Comparison of ENCODE assay signal across 26 cellular contexts in genomic region chr6:122141246-122141645, GRCh38.
"Had no signal": no experiment of that assay in that cellular context is flagged by ENCODE, and none has a peak within 500 bp of the region (broad histone marks: within the 10 kb centered on the region; RNA-seq: fewer than 3 reads in every experiment).

No MANE protein-coding gene starts in this region.

- H3K27ac ChIP-seq: stomach, suprapubic skin, testis, thoracic aorta, thyroid gland, tibial artery, tibial nerve, transverse colon, upper lobe of left lung, upper lobe of right lung, uterus, vagina had no signal

- H3K9me3 ChIP-seq: stomach, suprapubic skin, testis, thoracic aorta, thyroid gland, tibial artery, tibial nerve, transverse colon, upper lobe of left lung, upper lobe of right lung, uterus, vagina had no signal

- H3K4me3 ChIP-seq: stomach, suprapubic skin, testis, thoracic aorta, thyroid gland, tibial artery, tibial nerve, transverse colon, upper lobe of left lung, upper lobe of right lung, uterus, vagina had no signal

- H3K4me1 ChIP-seq: stomach, suprapubic skin, testis, thyroid gland, tibial artery, tibial nerve, transverse colon, upper lobe of left lung, upper lobe of right lung, uterus had no signal

- DNase-seq: stimulated activated CD4-positive, alpha-beta T cell treated with anti-CD3 and anti-CD28 coated beads, Interleukin-2, amount 100 ng/mL, for 48 hours; stimulated activated CD4-positive, alpha-beta T cell treated with anti-CD3 and anti-CD28 coated beads, Interleukin-4, amount 100 ng/mL, for 1 hour; stimulated activated CD4-positive, alpha-beta T cell treated with anti-CD3 and anti-CD28 coated beads, Interleukin-4, amount 100 ng/mL, for 24 hours; stimulated activated CD4-positive, alpha-beta T cell treated with anti-CD3 and anti-CD28 coated beads, Interleukin-4, amount 100 ng/mL, for 4 hours; stimulated activated CD8-positive, alpha-beta memory T cell treated with anti-CD3 and anti-CD28 coated beads, Interleukin-4, amount 100 ng/mL, for 48 hours; stimulated activated naive B cell treated with anti-CD40 and anti-IgM and Interleukin-4, amounts not matched to agents 10 μg/mL and 1 μg/mL and 100 μg/mL, for 72 hours; stimulated activated naive CD4-positive, alpha-beta T cell; stimulated activated naive CD4-positive, alpha-beta T cell treated with Interleukin-2 at 50 U/mL for 16 hours; stimulated activated naive CD8-positive, alpha-beta T cell treated with anti-CD3 and anti-CD28 coated beads, Interleukin-15, amount 100 ng/mL, for 72 hours; stimulated activated naive CD8-positive, alpha-beta T cell treated with anti-CD3 and anti-CD28 coated beads, Interleukin-15, Interleukin-2, amounts not matched to agents 100 U/mL and 50 U/mL, for 24 hours; stomach; substantia nigra; testis; thyroid gland; tibial artery; transverse colon; trophoblast cell; upper lobe of left lung; upper lobe of right lung; uterus had no signal

- H3K36me3 ChIP-seq: stomach, suprapubic skin, thoracic aorta, thyroid gland, tibial artery, tibial nerve, transverse colon, upper lobe of left lung, upper lobe of right lung, uterus, vagina had no signal

- ATAC-seq: stimulated activated effector memory CD8-positive, alpha-beta T cell treated with anti-CD3 and anti-CD28 coated beads, Interleukin-12 subunit alpha, Interleukin-12 subunit beta, amount 100 ng/mL, for 72 hours; stimulated activated memory B cell treated with anti-CD40 and anti-IgM and Interleukin-4, amounts not matched to agents 10 μg/mL and 1 μg/mL and 100 μg/mL, for 72 hours; stimulated activated naive B cell treated with anti-CD40 and anti-IgM and Interleukin-4, amounts not matched to agents 10 μg/mL and 1 μg/mL and 100 μg/mL, for 72 hours; stimulated activated naive CD8-positive, alpha-beta T cell treated with anti-CD3 and anti-CD28 coated beads, Interleukin-15, amount 100 ng/mL, for 72 hours; stimulated activated naive CD8-positive, alpha-beta T cell treated with anti-CD3 and anti-CD28 coated beads, Interleukin-15, Interleukin-2, amounts not matched to agents 100 U/mL and 50 U/mL, for 24 hours; upper lobe of right lung had no signal

- H3K27me3 ChIP-seq: stomach, suprapubic skin, testis, thyroid gland, tibial artery, tibial nerve, transverse colon, upper lobe of left lung, upper lobe of right lung, uterus, vagina had no signal
